10 cellular contexts compared by ENCODE assay signal in genomic region chr10:55628260-55628701, GRCh38.
DNase-seq lines count a peak whose midpoint lies in the region; ATAC-seq and TF ChIP-seq lines count a peak whose summit lies in the region.
"Had no signal": no experiment of that assay in that cellular context is flagged by ENCODE, and none has a peak within 500 bp of the region (broad histone marks: within the 10 kb centered on the region; RNA-seq: fewer than 3 reads in every experiment).

No MANE protein-coding gene starts in this region.

- H3K27ac Mint-ChIP-seq in MCF 10A (ENCODE audit: low read depth, unreplicated experiment): no peak overlapping the region
- no peak overlapping the region for H3K27ac Mint-ChIP-seq in endodermal cell
- no peak overlapping the region for H3K27ac Mint-ChIP-seq in activated T-helper 1 cell treated with anti-CD3 and anti-CD28 coated beads, Interleukin-12 subunit alpha, Interleukin-12 subunit beta, Interleukin-2, Interleukin-4 antibody, amounts not matched to agents 30 ng/mL and 10 ng/mL and 1 ng/mL, durations not matched to agents 14 hours and 24 hours and 36 hours

- TF ChIP-seq POLR2A in breast epithelium (IDR thresholded peaks at IDR 0.05): no peak
- no peak for TF ChIP-seq POLR2A in vagina (IDR thresholded peaks at IDR 0.05)

- POLR2A ChIA-PET in MCF 10A (lab: Yijun Ruan, JAX): no interaction called here

- intact Hi-C loops in breast epithelium (cut with DNase I; ENCODE audit: low total_unique reads): no loop called here
- intact Hi-C loops in MCF 10A (cut with micrococcal nuclease): no loop called here
- intact Hi-C loops in vagina (cut with DNase I): no loop called here
- intact Hi-C loops in activated T-helper 1 cell treated with anti-CD3 and anti-CD28 coated beads, Interleukin-12 subunit alpha, Interleukin-12 subunit beta, Interleukin-2, Interleukin-4 antibody, amounts not matched to agents 30 ng/mL and 10 ng/mL and 1 ng/mL, durations not matched to agents 14 hours and 24 hours and 36 hours (cut with micrococcal nuclease): no loop called here

- no peak overlapping the region for H3K9ac ChIP-seq in endodermal cell (ENCODE audit: extremely low read depth, low read length, poor library complexity, severe bottlenecking)

- H3K9me3 ChIP-seq in breast epithelium: no peaks in the 10 kb centered on the region
- no peaks in the 10 kb centered on the region for H3K9me3 ChIP-seq in endodermal cell (ENCODE audit: control insufficient read depth, low read length)
- no peaks in the 10 kb centered on the region for H3K9me3 ChIP-seq in vagina

- peaks cover 4% of the 10 kb centered on the region for H3K4me1 Mint-ChIP-seq in MCF 10A (ENCODE audit: insufficient read depth, unreplicated experiment)
- peaks cover 28% of the 10 kb centered on the region for H3K4me1 Mint-ChIP-seq in endodermal cell
- peaks cover 4% of the 10 kb centered on the region for H3K4me1 Mint-ChIP-seq in activated T-helper 1 cell treated with anti-CD3 and anti-CD28 coated beads, Interleukin-12 subunit alpha, Interleukin-12 subunit beta, Interleukin-2, Interleukin-4 antibody, amounts not matched to agents 30 ng/mL and 10 ng/mL and 1 ng/mL, durations not matched to agents 14 hours and 24 hours and 36 hours (ENCODE audit: low read depth)

- no peaks in the 10 kb centered on the region for H3K4me1 ChIP-seq in breast epithelium
- H3K4me1 ChIP-seq in endodermal cell (ENCODE audit: control insufficient read depth, insufficient read depth, low read length): no peaks in the 10 kb centered on the region
- peaks cover 18% of the 10 kb centered on the region for H3K4me1 ChIP-seq in vagina

- 0% methylated on average over 8 to 30 of the region's 30 CpGs for WGBS in endodermal cell (ENCODE audit: insufficient coverage in 1 of 2, insufficient read length in 1 of 2), 2 experiments

- H3K9me3 Mint-ChIP-seq in MCF 10A (ENCODE audit: unreplicated experiment) (no peaks in the 10 kb centered on the region), endodermal cell (no peaks in the 10 kb centered on the region)
- no peaks in the 10 kb centered on the region for H3K9me3 Mint-ChIP-seq in activated T-helper 1 cell treated with anti-CD3 and anti-CD28 coated beads, Interleukin-12 subunit alpha, Interleukin-12 subunit beta, Interleukin-2, Interleukin-4 antibody, amounts not matched to agents 30 ng/mL and 10 ng/mL and 1 ng/mL, durations not matched to agents 14 hours and 24 hours and 36 hours

- no peak for TF ChIP-seq CTCF in breast epithelium (IDR thresholded peaks at IDR 0.05)
- no peak for TF ChIP-seq CTCF in MCF 10A (IDR thresholded peaks at IDR 0.05; ENCODE audit: unreplicated experiment)
- TF ChIP-seq CTCF in endodermal cell (conservative IDR thresholded peaks at IDR 0.05): peak; percentile 43
- TF ChIP-seq CTCF in vagina (IDR thresholded peaks at IDR 0.05): no peak

- no peaks in the 10 kb centered on the region for H3K36me3 Mint-ChIP-seq in MCF 10A (ENCODE audit: insufficient read depth, unreplicated experiment)
- no peaks in the 10 kb centered on the region for H3K36me3 Mint-ChIP-seq in endodermal cell (ENCODE audit: low read depth)
- H3K36me3 Mint-ChIP-seq in activated T-helper 1 cell treated with anti-CD3 and anti-CD28 coated beads, Interleukin-12 subunit alpha, Interleukin-12 subunit beta, Interleukin-2, Interleukin-4 antibody, amounts not matched to agents 30 ng/mL and 10 ng/mL and 1 ng/mL, durations not matched to agents 14 hours and 24 hours and 36 hours (ENCODE audit: low read depth): peaks cover 2% of the 10 kb centered on the region

- CTCF ChIA-PET in MCF 10A (lab: Yijun Ruan, JAX): no interaction called here

- H3K4me3 ChIP-seq in breast epithelium (peak overlapping the region; percentile 24 to 56 (median 24)), endodermal cell (ENCODE audit: low read length) (no peak overlapping the region), vagina (peak overlapping the region; percentile 13 to 22)

- DNase-seq in breast epithelium (ENCODE audit: low spot score in 2 of 2) (peak in 1 of 2 donors; percentile 48), MCF 10A (ENCODE audit: unreplicated experiment) (no peak), endodermal cell (peak; percentile 85), midbrain (lab: John Stamatoyannopoulos, UW) (peak; percentile 34), vagina (ENCODE audit: extremely low spot score in 2 of 2) (no peak), activated gamma-delta T cell treated with Interleukin-2 at 50 U/mL for 16 hours (no peak)
- no peak for DNase-seq in activated T-helper 1 cell treated with anti-CD3 and anti-CD28 coated beads, Interleukin-12 subunit alpha, Interleukin-12 subunit beta, Interleukin-2, Interleukin-4 antibody, amounts not matched to agents 30 ng/mL and 10 ng/mL and 1 ng/mL, durations not matched to agents 14 hours and 24 hours and 36 hours (ENCODE audit: low spot score)
- DNase-seq: activated CD4-positive, alpha-beta T cell treated with anti-CD3 and anti-CD28 coated beads for 48 hours; MM.1S had no signal

- H3K4me3 Mint-ChIP-seq in MCF 10A (ENCODE audit: unreplicated experiment) (no peak overlapping the region), endodermal cell (peak overlapping the region; percentile 65)
- no peak overlapping the region for H3K4me3 Mint-ChIP-seq in activated T-helper 1 cell treated with anti-CD3 and anti-CD28 coated beads, Interleukin-12 subunit alpha, Interleukin-12 subunit beta, Interleukin-2, Interleukin-4 antibody, amounts not matched to agents 30 ng/mL and 10 ng/mL and 1 ng/mL, durations not matched to agents 14 hours and 24 hours and 36 hours

- H3K27me3 ChIP-seq in breast epithelium (peaks cover 0 to 40% of the 10 kb centered on the region in 2 donors), endodermal cell (ENCODE audit: control insufficient read depth, insufficient read depth, low read length, poor library complexity, severe bottlenecking) (peaks cover 25% of the 10 kb centered on the region), vagina (no peaks in the 10 kb centered on the region)

- no peak for ATAC-seq in HG02884 (IDR thresholded peaks at IDR 0.05; ENCODE audit: unreplicated experiment)

- H3K36me3 ChIP-seq in breast epithelium (no peaks in the 10 kb centered on the region), endodermal cell (ENCODE audit: control insufficient read depth, insufficient read depth, low read length) (no peaks in the 10 kb centered on the region), vagina (no peaks in the 10 kb centered on the region)

- H3K27ac ChIP-seq in breast epithelium: no peak overlapping the region
- no peak overlapping the region for H3K27ac ChIP-seq in endodermal cell (ENCODE audit: low read depth, low read length)
- H3K27ac ChIP-seq in vagina: no peak overlapping the region

- peaks cover 20% of the 10 kb centered on the region for H3K27me3 Mint-ChIP-seq in MCF 10A (ENCODE audit: insufficient read depth, unreplicated experiment)
- H3K27me3 Mint-ChIP-seq in endodermal cell (ENCODE audit: insufficient read depth): peaks cover 22% of the 10 kb centered on the region
- H3K27me3 Mint-ChIP-seq in activated T-helper 1 cell treated with anti-CD3 and anti-CD28 coated beads, Interleukin-12 subunit alpha, Interleukin-12 subunit beta, Interleukin-2, Interleukin-4 antibody, amounts not matched to agents 30 ng/mL and 10 ng/mL and 1 ng/mL, durations not matched to agents 14 hours and 24 hours and 36 hours (ENCODE audit: insufficient read depth): peaks cover 32% of the 10 kb centered on the region

- BruUV-seq in MCF 10A (replicated peaks; lab: Mats Ljungman, UMichigan): no TSS peak

Comparison
In these comparisons a context has a peak if more than half of its experiments do, and no peak if none do; other contexts are left out.
1. DNase-seq: peak in endodermal cell (single experiment) and midbrain (single experiment); none in MCF 10A (single experiment), vagina (0 of 2), activated T-helper 1 cell treated with anti-CD3 and anti-CD28 coated beads, Interleukin-12 subunit alpha, Interleukin-12 subunit beta, Interleukin-2, Interleukin-4 antibody, amounts not matched to agents 30 ng/mL and 10 ng/mL and 1 ng/mL, durations not matched to agents 14 hours and 24 hours and 36 hours (single experiment) and activated gamma-delta T cell treated with Interleukin-2 at 50 U/mL for 16 hours (single experiment).